In genomic region chr5:113123563-113123962, GRCh38 we compare ENCODE assay signal across 10 cellular contexts.
A peak's percentile ranks its signal among the peaks of the same experiment; 100 is the strongest.
DNase-seq lines count a peak whose midpoint lies in the region; TF ChIP-seq lines count a peak whose summit lies in the region.
"Had no signal": no experiment of that assay in that cellular context is flagged by ENCODE, and none has a peak within 500 bp of the region (broad histone marks: within the 10 kb centered on the region; RNA-seq: fewer than 3 reads in every experiment).

No MANE protein-coding gene starts in this region.

- H3K27me3 ChIP-seq in neural progenitor cell: no peaks in the 10 kb centered on the region
- no peaks in the 10 kb centered on the region for H3K27me3 ChIP-seq in stomach

- no peak overlapping the region for H3K4me2 ChIP-seq in neural progenitor cell

- H3K9me3 Mint-ChIP-seq in neural progenitor cell: peaks cover 3% of the 10 kb centered on the region

- no peaks in the 10 kb centered on the region for H3K79me2 ChIP-seq in neural progenitor cell (ENCODE audit: low read depth)

- no peak overlapping the region for H2AFZ ChIP-seq in neural progenitor cell (replicated peaks)

- TF ChIP-seq POLR2A in NB4 (IDR thresholded peaks at IDR 0.05; ENCODE audit: extremely low read depth, insufficient read length) (no peak), stomach (IDR thresholded peaks at IDR 0.05) (no peak)

- H3K4me1 Mint-ChIP-seq in neural progenitor cell: peaks cover 7% of the 10 kb centered on the region

- no peaks in the 10 kb centered on the region for H3K4me1 ChIP-seq in neural progenitor cell
- H3K4me1 ChIP-seq in stomach: peaks cover 0 to 40% (median 11%) of the 10 kb centered on the region in 4 donors

- TF ChIP-seq CTCF in NB4 (IDR thresholded peaks at IDR 0.05; ENCODE audit: low read depth, low read length) (peak; percentile 24), neural progenitor cell (IDR thresholded peaks at IDR 0.05) (peak; percentile 56), stomach (IDR thresholded peaks at IDR 0.05) (no peak)

- 75 to 83% (median 76%) methylated on average over 3 of the region's 3 CpGs for WGBS in stomach, 5 donors

- no peaks in the 10 kb centered on the region for H3K27me3 Mint-ChIP-seq in neural progenitor cell (ENCODE audit: insufficient read depth, low read depth)

- intact Hi-C loops in stomach (cut with DNase I; ENCODE audit: low total_unique reads): no loop called here

- H3K27ac Mint-ChIP-seq in neural progenitor cell: no peak overlapping the region

- H3K36me3 ChIP-seq in neural progenitor cell: no peaks in the 10 kb centered on the region
- no peaks in the 10 kb centered on the region for H3K36me3 ChIP-seq in stomach
- H3K36me3 ChIP-seq: neutrophil had no signal

- H3K27ac ChIP-seq in neural progenitor cell (no peak overlapping the region), stomach (no peak overlapping the region)
- H3K27ac ChIP-seq: neutrophil had no signal

- no peak for TF ChIP-seq EP300 in stomach (IDR thresholded peaks at IDR 0.05)

- H3K36me3 Mint-ChIP-seq in neural progenitor cell: no peaks in the 10 kb centered on the region

- no peak overlapping the region for H3K4me3 Mint-ChIP-seq in neural progenitor cell

- no peak overlapping the region for H3K9ac ChIP-seq in neural progenitor cell

- H4K20me1 ChIP-seq in neural progenitor cell (ENCODE audit: low read depth): no peaks in the 10 kb centered on the region

- H3K4me3 ChIP-seq in NB4 (ENCODE audit: low read depth, low read length): no peak overlapping the region
- H3K4me3 ChIP-seq in neural progenitor cell: no peak overlapping the region
- no peak overlapping the region for H3K4me3 ChIP-seq in stomach

- DNase-seq in NCI-H524 (lab: John Stamatoyannopoulos, UW) (peak; percentile 55 to 75), NCI-H524 treated with DMSO at 0.1 percent for 48 hours (lab: John Stamatoyannopoulos, UW) (no peak), NB4 (ENCODE audit: low read depth) (peak; percentile 14), dermis microvascular lymphatic vessel endothelial cell (ENCODE audit: low read depth in 2 of 2) (peak; percentile 10 to 30), neural progenitor cell (ENCODE audit: low spot score) (peak; percentile 44), stomach (no peak), NCI-H1048 (lab: John Stamatoyannopoulos, UW) (no peak)
- no peak for DNase-seq in activated naive CD4-positive, alpha-beta T cell (lab: John Stamatoyannopoulos, UW)
- DNase-seq: amniotic stem cell had no signal

- H3K9me3 ChIP-seq in neural progenitor cell (ENCODE audit: low read depth) (no peaks in the 10 kb centered on the region), stomach (no peaks in the 10 kb centered on the region)
- H3K9me3 ChIP-seq: neutrophil had no signal

- no peaks in the 10 kb centered on the region for H3F3A ChIP-seq in neural progenitor cell (ENCODE audit: low read depth)

Comparison
In these comparisons a context has a peak if more than half of its experiments do, and no peak if none do; other contexts are left out.
1. DNase-seq: peak in NCI-H524 (2 of 2), NB4 (single experiment), dermis microvascular lymphatic vessel endothelial cell (2 of 2) and neural progenitor cell (single experiment); none in NCI-H524 treated with DMSO at 0.1 percent for 48 hours (single experiment), stomach (single experiment), NCI-H1048 (single experiment) and activated naive CD4-positive, alpha-beta T cell (0 of 4).
2. CTCF ChIP-seq: peak in NB4 (single experiment) and neural progenitor cell (single experiment); none in stomach (0 of 7).